Comparison of ENCODE assay signal across 14 cellular contexts in the genomic region with DNA sequence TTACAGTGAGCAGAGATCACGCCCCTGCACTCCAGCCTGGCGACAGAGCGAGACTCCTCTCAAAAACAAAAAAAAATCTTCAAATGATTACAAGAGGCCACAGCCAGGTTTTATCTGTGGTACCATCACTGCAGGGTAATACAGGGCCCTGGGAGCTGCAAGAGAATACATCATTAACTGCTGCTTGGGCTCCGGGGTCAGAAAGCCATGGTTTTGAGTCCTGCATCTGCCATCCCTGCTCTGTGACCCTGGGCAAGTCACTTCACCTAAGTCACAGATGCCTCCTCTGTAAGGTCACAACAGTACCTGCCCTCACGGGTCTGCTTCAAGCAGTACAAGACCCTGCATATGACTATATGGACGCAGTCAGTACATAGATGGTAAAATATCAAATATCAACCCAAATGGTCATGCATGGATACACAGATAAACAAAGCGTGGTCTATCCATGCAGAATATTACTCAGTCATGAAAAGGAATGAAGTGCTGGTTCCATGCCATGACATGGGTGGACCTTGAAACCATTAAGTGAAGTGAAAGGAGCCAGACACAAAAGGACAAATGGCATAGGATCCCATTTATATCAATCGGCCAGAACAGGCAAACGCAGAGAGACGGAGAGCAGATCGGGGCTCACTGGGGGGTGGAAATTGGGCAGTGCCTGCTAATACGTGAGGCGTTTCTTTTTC.
"Had no signal": no experiment of that assay in that cellular context is flagged by ENCODE, and none has a peak within 500 bp of the region (broad histone marks: within the 10 kb centered on the region; RNA-seq: fewer than 3 reads in every experiment).

No MANE protein-coding gene starts in this region.

- H3K9me3 Mint-ChIP-seq: stimulated activated naive CD8-positive, alpha-beta T cell treated with anti-CD3 and anti-CD28 coated beads, Interleukin-15, Interleukin-2, amounts not matched to agents 100 ng/mL and 50 ng/mL, for 24 hours had no signal

- H3K27ac ChIP-seq: cardiac muscle cell, right atrium auricular region, suprapubic skin had no signal

- H3K4me3 ChIP-seq: cardiac muscle cell, lung, right atrium auricular region, suprapubic skin had no signal

- H3K4me3 Mint-ChIP-seq: activated B cell treated with CpG ODN at 0.5 μM for 24 hours; activated CD4-positive, alpha-beta T cell treated with anti-CD3 and anti-CD28 coated beads, Interleukin-2, amount 10 ng/mL, durations not matched to agents 7 days and 5 days; stimulated activated naive CD8-positive, alpha-beta T cell treated with anti-CD3 and anti-CD28 coated beads, Interleukin-15, Interleukin-2, amounts not matched to agents 100 ng/mL and 50 ng/mL, for 24 hours; type B pancreatic cell had no signal

- H3K27ac Mint-ChIP-seq: activated B cell treated with CpG ODN at 0.5 μM for 24 hours; activated CD4-positive, alpha-beta T cell treated with anti-CD3 and anti-CD28 coated beads, Interleukin-2, amount 10 ng/mL, durations not matched to agents 7 days and 5 days; stimulated activated naive CD8-positive, alpha-beta T cell treated with anti-CD3 and anti-CD28 coated beads, Interleukin-15, Interleukin-2, amounts not matched to agents 100 ng/mL and 50 ng/mL, for 24 hours; type B pancreatic cell had no signal

- H3K27me3 Mint-ChIP-seq: activated B cell treated with CpG ODN at 0.5 μM for 24 hours; activated CD4-positive, alpha-beta T cell treated with anti-CD3 and anti-CD28 coated beads, Interleukin-2, amount 10 ng/mL, durations not matched to agents 7 days and 5 days; stimulated activated naive CD8-positive, alpha-beta T cell treated with anti-CD3 and anti-CD28 coated beads, Interleukin-15, Interleukin-2, amounts not matched to agents 100 ng/mL and 50 ng/mL, for 24 hours; type B pancreatic cell had no signal

- H3K27me3 ChIP-seq: cardiac muscle cell, right atrium auricular region, suprapubic skin had no signal

- H3K9me3 ChIP-seq: right atrium auricular region, suprapubic skin had no signal

- DNase-seq: activated B cell treated with CpG ODN at 0.5 μM for 24 hours; activated CD4-positive, alpha-beta T cell treated with anti-CD3 and anti-CD28 coated beads, Interleukin-2, amount 10 ng/mL, durations not matched to agents 7 days and 5 days; activated effector memory CD4-positive, alpha-beta T cell treated with Interleukin-2 at 50 U/mL for 16 hours; activated naive CD4-positive, alpha-beta T cell treated with anti-CD3 and anti-CD28 coated beads, Interleukin-2, amount 50 U/mL, for 16 hours; islet precursor cell; nucleus accumbens; posterior cingulate gyrus; stimulated activated CD4-positive, alpha-beta T cell treated with anti-CD3 and anti-CD28 coated beads, Interleukin-4, amount 100 ng/mL, for 4 hours had no signal
